In genomic region chr1:193498088-193498605, GRCh38 we compare ENCODE assay signal across 17 cellular contexts.
DNase-seq lines count a peak whose midpoint lies in the region; ATAC-seq and TF ChIP-seq lines count a peak whose summit lies in the region.
"Had no signal": no experiment of that assay in that cellular context is flagged by ENCODE, and none has a peak within 500 bp of the region (broad histone marks: within the 10 kb centered on the region; RNA-seq: fewer than 3 reads in every experiment).

No MANE protein-coding gene starts in this region.

- H3K27ac Mint-ChIP-seq in stimulated activated effector memory CD8-positive, alpha-beta T cell treated with anti-CD3 and anti-CD28 coated beads, Interleukin-12 subunit alpha, Interleukin-12 subunit beta, amount 100 ng/mL, for 72 hours: peak overlapping the region; percentile 43
- H3K27ac Mint-ChIP-seq in neural progenitor cell: no peak overlapping the region
- H3K27ac Mint-ChIP-seq: B cell, H9 had no signal

- no peak for ATAC-seq in stimulated activated effector memory CD8-positive, alpha-beta T cell treated with anti-CD3 and anti-CD28 coated beads, Interleukin-12 subunit alpha, Interleukin-12 subunit beta, amount 100 ng/mL, for 72 hours

- intact Hi-C loops in PC-9 (cut with micrococcal nuclease; ENCODE audit: unreplicated experiment): no loop called here

- DNase-seq in DMS 273 (lab: John Stamatoyannopoulos, UW; ENCODE audit: unreplicated experiment) (peak; percentile 2), DMS 273 treated with DMSO at 0.1 percent for 48 hours (lab: John Stamatoyannopoulos, UW) (no peak), PC-9 (no peak), epithelial cell of esophagus (ENCODE audit: low read depth) (peak; percentile 5), HT-29 (ENCODE audit: low spot score) (no peak), neural progenitor cell (ENCODE audit: low spot score) (no peak)
- DNase-seq in stimulated activated effector memory CD8-positive, alpha-beta T cell treated with anti-CD3 and anti-CD28 coated beads, Interleukin-12 subunit alpha, Interleukin-12 subunit beta, amount 100 ng/mL, for 72 hours (ENCODE audit: low spot score in 2 of 2): no peak
- DNase-seq in activated CD8-positive, alpha-beta memory T cell treated with anti-CD3 and anti-CD28 coated beads for 24 hours: no peak
- DNase-seq: Caco-2, H9, Karpas-422, NCI-H1436, NCI-H1930, NCI-H2171 treated with DMSO at 0.1 percent for 48 hours, Peyer's patch had no signal

- no peak overlapping the region for H3K9ac ChIP-seq in neural progenitor cell

- H3K4me3 ChIP-seq in PC-9 (no peak overlapping the region), epithelial cell of esophagus (ENCODE audit: low read length) (no peak overlapping the region), neural progenitor cell (no peak overlapping the region)
- H3K4me3 ChIP-seq: Peyer's patch had no signal

- no TSS peak for BruUV-seq in PC-9 (replicated peaks; lab: Mats Ljungman, UMichigan)

- H3K79me2 ChIP-seq in PC-9 (ENCODE audit: low read depth) (no peaks in the 10 kb centered on the region), neural progenitor cell (ENCODE audit: low read depth) (no peaks in the 10 kb centered on the region)

- no peaks in the 10 kb centered on the region for H3K27me3 ChIP-seq in PC-9 (ENCODE audit: insufficient read depth, low read depth)
- no peaks in the 10 kb centered on the region for H3K27me3 ChIP-seq in neural progenitor cell
- H3K27me3 ChIP-seq: Peyer's patch had no signal

- peak overlapping the region; percentile 17 for H3K4me3 Mint-ChIP-seq in stimulated activated effector memory CD8-positive, alpha-beta T cell treated with anti-CD3 and anti-CD28 coated beads, Interleukin-12 subunit alpha, Interleukin-12 subunit beta, amount 100 ng/mL, for 72 hours
- no peak overlapping the region for H3K4me3 Mint-ChIP-seq in neural progenitor cell
- H3K4me3 Mint-ChIP-seq: B cell, H9 had no signal

- no peaks in the 10 kb centered on the region for H3K36me3 ChIP-seq in PC-9 (ENCODE audit: low read depth)
- no peaks in the 10 kb centered on the region for H3K36me3 ChIP-seq in neural progenitor cell
- H3K36me3 ChIP-seq: Peyer's patch had no signal

- no peaks in the 10 kb centered on the region for H3K9me3 ChIP-seq in PC-9 (ENCODE audit: insufficient read depth, low read depth)
- H3K9me3 ChIP-seq in neural progenitor cell (ENCODE audit: low read depth): no peaks in the 10 kb centered on the region
- H3K9me3 ChIP-seq: Caco-2, Peyer's patch had no signal

- H4K20me1 ChIP-seq in PC-9 (ENCODE audit: insufficient read depth): no peaks in the 10 kb centered on the region
- H4K20me1 ChIP-seq in neural progenitor cell (ENCODE audit: low read depth): no peaks in the 10 kb centered on the region

- H3K4me1 ChIP-seq in PC-9 (replicated peaks; ENCODE audit: insufficient read depth) (no peaks in the 10 kb centered on the region), neural progenitor cell (no peaks in the 10 kb centered on the region)
- H3K4me1 ChIP-seq: Caco-2, Peyer's patch had no signal

- H3K9me3 Mint-ChIP-seq in stimulated activated effector memory CD8-positive, alpha-beta T cell treated with anti-CD3 and anti-CD28 coated beads, Interleukin-12 subunit alpha, Interleukin-12 subunit beta, amount 100 ng/mL, for 72 hours: no peaks in the 10 kb centered on the region
- no peaks in the 10 kb centered on the region for H3K9me3 Mint-ChIP-seq in neural progenitor cell
- H3K9me3 Mint-ChIP-seq: H9 had no signal

- CTCF ChIA-PET in PC-9 (lab: Charles Lee): no interaction called here

- H3K4me2 ChIP-seq in PC-9 (no peak overlapping the region), neural progenitor cell (no peak overlapping the region)

- peaks cover 13% of the 10 kb centered on the region for H3K36me3 Mint-ChIP-seq in stimulated activated effector memory CD8-positive, alpha-beta T cell treated with anti-CD3 and anti-CD28 coated beads, Interleukin-12 subunit alpha, Interleukin-12 subunit beta, amount 100 ng/mL, for 72 hours
- H3K36me3 Mint-ChIP-seq in neural progenitor cell: no peaks in the 10 kb centered on the region

- H3K27me3 Mint-ChIP-seq in neural progenitor cell (ENCODE audit: insufficient read depth, low read depth): no peaks in the 10 kb centered on the region

- H3F3A ChIP-seq in PC-9 (ENCODE audit: insufficient read depth, low read depth) (no peaks in the 10 kb centered on the region), neural progenitor cell (ENCODE audit: low read depth) (no peaks in the 10 kb centered on the region)

- TF ChIP-seq CTCF in PC-9 (conservative IDR thresholded peaks at IDR 0.05): no peak
- TF ChIP-seq CTCF in epithelial cell of esophagus (IDR thresholded peaks at IDR 0.05; ENCODE audit: insufficient read depth, low read depth, low read length, missing control alignments): no peak
- TF ChIP-seq CTCF in neural progenitor cell (IDR thresholded peaks at IDR 0.05): no peak

- no peak overlapping the region for H3K27ac ChIP-seq in PC-9
- no peak overlapping the region for H3K27ac ChIP-seq in neural progenitor cell
- H3K27ac ChIP-seq: 22Rv1, Peyer's patch had no signal

- H3K4me1 Mint-ChIP-seq in stimulated activated effector memory CD8-positive, alpha-beta T cell treated with anti-CD3 and anti-CD28 coated beads, Interleukin-12 subunit alpha, Interleukin-12 subunit beta, amount 100 ng/mL, for 72 hours: peaks cover 17% of the 10 kb centered on the region
- peaks cover 2% of the 10 kb centered on the region for H3K4me1 Mint-ChIP-seq in neural progenitor cell
- H3K4me1 Mint-ChIP-seq: B cell, H9 had no signal

- no peaks in the 10 kb centered on the region for H3K9me2 ChIP-seq in PC-9 (ENCODE audit: insufficient read depth)

- POLR2A ChIA-PET in PC-9 (lab: Charles Lee; ENCODE audit: unreplicated experiment): no interaction called here

- H2AFZ ChIP-seq in PC-9: peak overlapping the region; percentile 57
- H2AFZ ChIP-seq in neural progenitor cell (replicated peaks): no peak overlapping the region

Comparison
In these comparisons a context has a peak if more than half of its experiments do, and no peak if none do; other contexts are left out.
1. DNase-seq: peak in DMS 273 (single experiment) and epithelial cell of esophagus (single experiment); none in DMS 273 treated with DMSO at 0.1 percent for 48 hours (single experiment), PC-9 (0 of 2), stimulated activated effector memory CD8-positive, alpha-beta T cell treated with anti-CD3 and anti-CD28 coated beads, Interleukin-12 subunit alpha, Interleukin-12 subunit beta, amount 100 ng/mL, for 72 hours (0 of 2), HT-29 (single experiment), neural progenitor cell (single experiment) and activated CD8-positive, alpha-beta memory T cell treated with anti-CD3 and anti-CD28 coated beads for 24 hours (single experiment).